In genomic region chr15:55221090-55222011, GRCh38 we compare ENCODE assay signal across 1 cellular context.
A peak's percentile ranks its signal among the peaks of the same experiment; 100 is the strongest.
TF ChIP-seq lines count a peak whose summit lies in the region.

No MANE protein-coding gene starts in this region.

TF ChIP-seq in IMR-90, 13 proteins besides CTCF, POLR2A, EP300 and RAD21 (continued from another document):
- peak; percentile 19; the same call in 1 of the 2 replicates for TF ChIP-seq NFE2L2 (IDR thresholded peaks at IDR 0.05; ENCODE audit: low read depth, low read length)
